Comparison of ENCODE assay signal across 22 cellular contexts in genomic region chr3:113559011-113559410, GRCh38.
"Had no signal": no experiment of that assay in that cellular context is flagged by ENCODE, and none has a peak within 500 bp of the region (broad histone marks: within the 10 kb centered on the region; RNA-seq: fewer than 3 reads in every experiment).

No MANE protein-coding gene starts in this region.

- H3K27ac ChIP-seq: PC-9, Peyer's patch, SJSA1, SK-N-MC had no signal

- H3K4me3 ChIP-seq: MG63, PC-9, Peyer's patch, SJSA1, SK-N-MC had no signal

- DNase-seq: Karpas-422, KG1, MG63, NCI-H1092 treated with DMSO at 0.1 percent for 48 hours, NCI-H1436, NCI-H187, NCI-H2029, NCI-H2081 treated with DMSO at 0.1 percent for 48 hours, NCI-H2171, NCI-H226, NCI-H446, NCI-H510A, NCI-H524 treated with DMSO at 0.1 percent for 48 hours, NCI-H69, NCI-H774, PC-9, Peyer's patch, SHP77 treated with DMSO at 0.1 percent for 48 hours, SW 1271, T-cell had no signal
